16 cellular contexts compared by ENCODE assay signal in the genomic region with DNA sequence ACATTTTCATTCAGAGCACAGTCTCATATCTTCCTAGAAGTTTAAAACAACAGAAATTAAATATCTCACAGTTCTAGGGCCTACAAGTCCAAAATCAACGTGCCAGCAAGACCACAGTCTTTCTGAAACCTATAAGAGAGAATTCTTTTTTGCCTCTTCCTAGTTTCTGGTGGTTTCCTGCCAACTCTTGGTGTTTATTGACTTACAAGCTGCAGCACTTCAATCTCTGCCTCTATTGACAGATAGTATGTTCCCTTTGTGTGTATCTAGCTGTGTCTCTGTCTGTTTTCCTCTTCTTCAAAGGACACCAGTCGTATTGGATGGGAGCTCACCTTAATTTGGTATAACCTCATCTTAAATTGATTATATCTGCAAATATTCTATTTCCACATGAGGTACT.
"Had no signal": no experiment of that assay in that cellular context is flagged by ENCODE, and none has a peak within 500 bp of the region (broad histone marks: within the 10 kb centered on the region; RNA-seq: fewer than 3 reads in every experiment).

No MANE protein-coding gene starts in this region.

- ATAC-seq: activated T-helper 17 cell treated with anti-CD3 and anti-CD28 coated beads, Interleukin-2, amount 50 U/mL, for 72 hours had no signal

- DNase-seq: activated CD4-positive, alpha-beta memory T cell treated with anti-CD3 and anti-CD28 coated beads for 36 hours; activated CD4-positive, alpha-beta T cell treated with anti-CD3 and anti-CD28 coated beads, Interleukin-2, amount 10 ng/mL, durations not matched to agents 7 days and 5 days; activated CD4-positive, CD25-positive, alpha-beta regulatory T cell; activated CD8-positive, alpha-beta memory T cell treated with anti-CD3 and anti-CD28 coated beads for 24 hours; activated gamma-delta T cell; activated naive CD4-positive, alpha-beta T cell treated with anti-CD3 and anti-CD28 coated beads for 36 hours; activated T-cell treated with anti-CD3 and anti-CD28 coated beads for 4 hours; activated T-cell treated with anti-CD3 and anti-CD28 coated beads, Interleukin-2, amount 50 U/mL, for 48 hours; amygdala; MG63; MV-4-11; NCI-H1694; NCI-H2029; NCI-H526; T-helper 1 cell had no signal
